Comparison of ENCODE assay signal across 1 cellular context in the genomic region with DNA sequence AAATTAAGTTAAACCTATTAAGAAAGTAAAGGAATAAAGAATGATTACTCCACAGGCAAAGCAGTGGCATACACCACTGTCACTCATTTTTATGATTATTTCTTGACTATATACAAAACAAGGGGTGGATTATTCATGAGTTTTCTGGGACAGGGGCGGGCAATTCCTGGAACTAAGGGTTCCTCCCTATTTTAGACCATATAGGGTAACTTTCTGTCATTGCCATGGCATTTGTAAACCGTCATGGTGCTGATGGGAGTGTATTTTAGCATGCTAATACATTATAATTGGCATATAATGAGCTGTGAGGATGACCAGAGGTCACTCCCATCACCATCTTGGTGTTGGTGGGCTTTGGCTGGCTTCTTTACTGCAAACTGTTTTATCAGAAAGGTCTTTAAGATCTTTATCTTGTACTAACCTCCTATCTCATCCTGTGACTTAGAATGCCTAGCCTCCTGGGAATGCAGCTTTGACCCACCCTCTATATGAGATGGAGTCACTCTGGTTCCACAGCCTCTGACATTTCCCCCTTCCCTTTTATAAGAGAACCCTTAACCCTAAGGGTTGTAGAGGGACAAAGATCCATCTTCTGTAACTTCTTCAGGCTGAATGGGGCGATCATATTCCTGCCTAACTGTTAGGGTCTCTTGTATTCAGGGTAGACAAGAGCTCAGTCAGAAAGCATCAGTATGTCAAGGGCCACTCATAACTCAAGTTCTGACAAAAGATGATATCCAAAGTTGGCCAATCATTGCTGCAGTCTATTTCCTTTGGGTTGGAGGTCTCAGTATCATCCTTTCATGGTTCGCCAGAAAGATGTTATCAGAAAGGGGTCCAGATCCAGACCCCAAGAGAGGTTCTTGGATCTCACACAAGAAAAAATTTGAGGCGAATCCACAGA.
TF ChIP-seq lines count a peak whose summit lies in the region.

No MANE protein-coding gene starts in this region.

TF ChIP-seq in K562, 482 proteins besides CTCF, POLR2A, EP300 and RAD21 (continued from another document):
- TF ChIP-seq, protein P1, sequence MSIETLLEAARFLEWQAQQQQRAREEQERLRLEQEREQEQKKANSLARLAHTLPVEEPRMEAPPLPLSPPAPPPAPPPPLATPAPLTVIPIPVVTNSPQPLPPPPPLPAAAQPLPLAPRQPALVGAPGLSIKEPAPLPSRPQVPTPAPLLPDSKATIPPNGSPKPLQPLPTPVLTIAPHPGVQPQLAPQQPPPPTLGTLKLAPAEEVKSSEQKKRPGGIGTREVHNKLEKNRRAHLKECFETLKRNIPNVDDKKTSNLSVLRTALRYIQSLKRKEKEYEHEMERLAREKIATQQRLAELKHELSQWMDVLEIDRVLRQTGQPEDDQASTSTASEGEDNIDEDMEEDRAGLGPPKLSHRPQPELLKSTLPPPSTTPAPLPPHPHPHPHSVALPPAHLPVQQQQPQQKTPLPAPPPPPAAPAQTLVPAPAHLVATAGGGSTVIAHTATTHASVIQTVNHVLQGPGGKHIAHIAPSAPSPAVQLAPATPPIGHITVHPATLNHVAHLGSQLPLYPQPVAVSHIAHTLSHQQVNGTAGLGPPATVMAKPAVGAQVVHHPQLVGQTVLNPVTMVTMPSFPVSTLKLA (conservative IDR thresholded peaks at IDR 0.05) = no peak
- TF ChIP-seq PTRF (tag; IDR thresholded peaks at IDR 0.05) (peak; percentile 95), ZNF140 (CRISPR knock-in tag; IDR thresholded peaks at IDR 0.05) (no peak), ZNF699 (CRISPR knock-in tag; IDR thresholded peaks at IDR 0.05; ENCODE audit: insufficient replicate concordance) (peak; percentile 64), LCOR (CRISPR knock-in tag; IDR thresholded peaks at IDR 0.05) (no peak), ZNF695 (CRISPR knock-in tag; IDR thresholded peaks at IDR 0.05) (0 out of 2 replicates have a peak, but pooled peaks have one; percentile 56), ZNF217 (CRISPR knock-in tag; IDR thresholded peaks at IDR 0.05) (no peak), NBN (IDR thresholded peaks at IDR 0.05; ENCODE audit: low read depth) (no peak), JUND (IDR thresholded peaks at IDR 0.05; ENCODE audit: borderline replicate concordance, low read depth, low read length) (peak; percentile 83), JUND (tag; IDR thresholded peaks at IDR 0.05; ENCODE audit: borderline replicate concordance, low read depth, low read length) (peak; percentile 77; the same call in 2 of the 3 replicates), THRAP3 (IDR thresholded peaks at IDR 0.05; ENCODE audit: borderline replicate concordance) (no peak), ZNF707 (CRISPR knock-in tag; conservative IDR thresholded peaks at IDR 0.05) (no peak), TAF7 (tag; IDR thresholded peaks at IDR 0.05) (peak; percentile 82), MECOM (CRISPR knock-in tag; IDR thresholded peaks at IDR 0.05) (peak; percentile 94), ZNF354B (CRISPR knock-in tag; IDR thresholded peaks at IDR 0.05) (peak; percentile 84), ZZZ3 (IDR thresholded peaks at IDR 0.05) (no peak), NR1H2 (CRISPR knock-in tag; IDR thresholded peaks at IDR 0.05) (no peak), ILK (tag; IDR thresholded peaks at IDR 0.05; ENCODE audit: borderline replicate concordance, low read depth) (peak; percentile 90), ID3 (CRISPR knock-in tag; IDR thresholded peaks at IDR 0.05) (peak; percentile 86), ID3 (tag; IDR thresholded peaks at IDR 0.05) (peak; percentile 99), ZNF41 (CRISPR knock-in tag; conservative IDR thresholded peaks at IDR 0.05) (peak; percentile 91), ELF2 (CRISPR knock-in tag; IDR thresholded peaks at IDR 0.05) (peak; percentile 89), HINFP (tag; conservative IDR thresholded peaks at IDR 0.05; ENCODE audit: low read depth) (peak; percentile 93), OTX1 (CRISPR knock-in tag; IDR thresholded peaks at IDR 0.05) (peak; percentile 93), NFIC (IDR thresholded peaks at IDR 0.05) (no peak), RBM39 (optimal IDR thresholded peaks at IDR 0.05; ENCODE audit: low read depth, low read length) (no peak), ZNF696 (CRISPR knock-in tag; conservative IDR thresholded peaks at IDR 0.05) (peak; percentile 79; the same call in 1 of the 2 replicates), NELFE (IDR thresholded peaks at IDR 0.05; ENCODE audit: insufficient read depth, insufficient read length) (no peak), BMI1 (IDR thresholded peaks at IDR 0.05; ENCODE audit: low read length) (no peak), MEIS2 (IDR thresholded peaks at IDR 0.05; ENCODE audit: partially characterized antibody) (peak; percentile 81), NCOA4 (IDR thresholded peaks at IDR 0.05; ENCODE audit: partially characterized antibody) (peak; percentile 19), DIDO1 (tag; IDR thresholded peaks at IDR 0.05; ENCODE audit: low read depth) (no peak), ZNF174 (CRISPR knock-in tag; IDR thresholded peaks at IDR 0.05) (0 out of 2 replicates have a peak, but pooled peaks have one; percentile 59), CCAR2 (IDR thresholded peaks at IDR 0.05; ENCODE audit: low read depth, low read length) (no peak), ZNF668 (CRISPR knock-in tag; IDR thresholded peaks at IDR 0.05) (peak; percentile 96), PPARD (CRISPR knock-in tag; IDR thresholded peaks at IDR 0.05) (0 out of 2 replicates have a peak, but pooled peaks have one; percentile 31), ZC3H8 (IDR thresholded peaks at IDR 0.05) (no peak), DDX20 (tag; IDR thresholded peaks at IDR 0.05; ENCODE audit: low read depth) (peak; percentile 96)
- TF ChIP-seq, protein P2, sequence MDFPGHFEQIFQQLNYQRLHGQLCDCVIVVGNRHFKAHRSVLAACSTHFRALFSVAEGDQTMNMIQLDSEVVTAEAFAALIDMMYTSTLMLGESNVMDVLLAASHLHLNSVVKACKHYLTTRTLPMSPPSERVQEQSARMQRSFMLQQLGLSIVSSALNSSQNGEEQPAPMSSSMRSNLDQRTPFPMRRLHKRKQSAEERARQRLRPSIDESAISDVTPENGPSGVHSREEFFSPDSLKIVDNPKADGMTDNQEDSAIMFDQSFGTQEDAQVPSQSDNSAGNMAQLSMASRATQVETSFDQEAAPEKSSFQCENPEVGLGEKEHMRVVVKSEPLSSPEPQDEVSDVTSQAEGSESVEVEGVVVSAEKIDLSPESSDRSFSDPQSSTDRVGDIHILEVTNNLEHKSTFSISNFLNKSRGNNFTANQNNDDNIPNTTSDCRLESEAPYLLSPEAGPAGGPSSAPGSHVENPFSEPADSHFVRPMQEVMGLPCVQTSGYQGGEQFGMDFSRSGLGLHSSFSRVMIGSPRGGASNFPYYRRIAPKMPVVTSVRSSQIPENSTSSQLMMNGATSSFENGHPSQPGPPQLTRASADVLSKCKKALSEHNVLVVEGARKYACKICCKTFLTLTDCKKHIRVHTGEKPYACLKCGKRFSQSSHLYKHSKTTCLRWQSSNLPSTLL (IDR thresholded peaks at IDR 0.05) = no peak
